ENCODE assay signal across 1 cellular context in genomic region chr19:3304871-3305423, GRCh38.
TF ChIP-seq lines count a peak whose summit lies in the region.

No MANE protein-coding gene starts in this region.

TF ChIP-seq in HEK293, 187 proteins besides CTCF, POLR2A, EP300 and RAD21 (continued from another document):
- TF ChIP-seq ZNF473 (tag by site-specific recombination; IDR thresholded peaks at IDR 0.05) = no peak
- TF ChIP-seq ZFHX2 (tag by site-specific recombination; conservative IDR thresholded peaks at IDR 0.05) = no peak
- TF ChIP-seq ZBTB17 (tag by site-specific recombination; IDR thresholded peaks at IDR 0.05) = no peak
- TF ChIP-seq ZXDB (tag by site-specific recombination; IDR thresholded peaks at IDR 0.05) = no peak
- TF ChIP-seq ZNF174 (tag by site-specific recombination; IDR thresholded peaks at IDR 0.05) = no peak
- no peak for TF ChIP-seq ZBTB1 (tag by site-specific recombination; IDR thresholded peaks at IDR 0.05)
- TF ChIP-seq ZNF521 (tag by site-specific recombination; IDR thresholded peaks at IDR 0.05) = no peak
- TF ChIP-seq ZNF362 (tag by site-specific recombination; IDR thresholded peaks at IDR 0.05) = peak; percentile 87
- TF ChIP-seq ZNF549 (tag by site-specific recombination; IDR thresholded peaks at IDR 0.05) = no peak
- TF ChIP-seq ZNF692 (tag by site-specific recombination; IDR thresholded peaks at IDR 0.05) = no peak
- TF ChIP-seq ZNF654 (tag by site-specific recombination; IDR thresholded peaks at IDR 0.05; ENCODE audit: low read depth) = peak; percentile 85
- TF ChIP-seq SP2 (tag by site-specific recombination; IDR thresholded peaks at IDR 0.05) = no peak
- no peak for TF ChIP-seq SP3 (tag by site-specific recombination; IDR thresholded peaks at IDR 0.05)
- no peak for TF ChIP-seq ZNF202 (tag by site-specific recombination; IDR thresholded peaks at IDR 0.05; ENCODE audit: borderline replicate concordance)
- TF ChIP-seq ZNF639 (tag by site-specific recombination; IDR thresholded peaks at IDR 0.05) = no peak
- TF ChIP-seq ZNF830 (tag by site-specific recombination; IDR thresholded peaks at IDR 0.05; ENCODE audit: low read depth) = no peak
- TF ChIP-seq KLF8 (tag by site-specific recombination; IDR thresholded peaks at IDR 0.05) = 0 out of 2 replicates have a peak, but pooled peaks have one; percentile 48
- TF ChIP-seq SETDB1 (IDR thresholded peaks at IDR 0.05; ENCODE audit: insufficient read length, low read length) = no peak
